Comparison of ENCODE assay signal across 9 cellular contexts in genomic region chr14:33948143-33948962, GRCh38. TPM values are rescaled to one million over a fixed set of nuclear protein-coding genes. Genes with fewer than 3 reads are reported as not detected.
DNase-seq lines count a peak whose midpoint lies in the region; ATAC-seq, FAIRE-seq and TF ChIP-seq lines count a peak whose summit lies in the region.
"Had no signal": no experiment of that assay in that cellular context is flagged by ENCODE, and none has a peak within 500 bp of the region (broad histone marks: within the 10 kb centered on the region; RNA-seq: fewer than 3 reads in every experiment).

No MANE protein-coding gene starts in this region.

- no peak for DNase-seq in CD4-positive, alpha-beta T cell
- no peak for DNase-seq in HCT116 (ENCODE audit: low read depth, low spot score)
- DNase-seq in mammary epithelial cell = no peak
- no peak for DNase-seq in EL
- DNase-seq in pancreas = no peak
- DNase-seq in cerebellum (ENCODE audit: low spot score) = no peak
- DNase-seq in DMS114 treated with DMSO at 0.1 percent for 48 hours (lab: John Stamatoyannopoulos, UW; ENCODE audit: unreplicated experiment) = no peak
- DNase-seq: stimulated activated CD4-positive, alpha-beta T cell treated with anti-CD3 and anti-CD28 coated beads, Interleukin-2, amount 100 ng/mL, for 48 hours had no signal

- H3K4me2 ChIP-seq in HCT116 (ENCODE audit: low read length) (peak overlapping the region; percentile 70; the same call in 1 of the 2 replicates), mammary epithelial cell (ENCODE audit: insufficient read depth, low read depth, low read length) (peak overlapping the region; percentile 98)

- no peak for FAIRE-seq in pancreas (lab: Jason Lieb, UNC)

- H3K4me3 ChIP-seq in HCT116 (replicated peaks in 1 of 2; ENCODE audit: low read depth in 1 of 2, low read length in 2 of 2) = no peak overlapping the region
- H3K4me3 ChIP-seq in mammary epithelial cell (replicated peaks in 1 of 3; ENCODE audit: insufficient read depth in 1 of 3, low read depth in 2 of 3, low read length in 3 of 3) = no peak overlapping the region
- peak overlapping the region; percentile 33 to 70 for H3K4me3 ChIP-seq in muscle layer of colon (ENCODE audit: low read depth in 1 of 2, low read length in 2 of 2)
- peak overlapping the region in 1 of 4 donors; percentile 77 for H3K4me3 ChIP-seq in pancreas

- dilution Hi-C loops in mammary epithelial cell (cut with HindIII; ENCODE audit: low sequenced_read_pairs) = loop anchor here (5.0 kb wide), 1 partner anchor 39 kb away; no protein-coding TSS in a partner anchor

- no peak overlapping the region for H3K27ac ChIP-seq in CD4-positive, alpha-beta T cell (ENCODE audit: low read depth, low read length)
- no peak overlapping the region for H3K27ac ChIP-seq in HCT116 (ENCODE audit: low read depth, low read length)
- no peak overlapping the region for H3K27ac ChIP-seq in mammary epithelial cell (ENCODE audit: insufficient read depth, low read depth, low read length)
- H3K27ac ChIP-seq in muscle layer of colon (ENCODE audit: low read depth, low read length) = no peak overlapping the region
- H3K27ac ChIP-seq in pancreas = no peak overlapping the region

- H3K4me3 Mint-ChIP-seq in CD4-positive, alpha-beta T cell = peak overlapping the region; percentile 36

- H3K36me3 ChIP-seq in HCT116 (ENCODE audit: control insufficient read depth in 1 of 2, insufficient read depth in 2 of 2, low read length in 2 of 2) (no peaks in the 10 kb centered on the region), mammary epithelial cell (ENCODE audit: insufficient read depth, low read length) (no peaks in the 10 kb centered on the region), muscle layer of colon (ENCODE audit: insufficient read depth, low read length) (no peaks in the 10 kb centered on the region), pancreas (no peaks in the 10 kb centered on the region)

- WGBS in mammary epithelial cell (ENCODE audit: low coverage, missing lambda C conversion rate) = 99% methylated on average over 4 of the region's 4 CpGs
- WGBS in pancreas, 2 donors = 53 to 60% methylated on average over 4 of the region's 4 CpGs

- no peak for TF ChIP-seq RAD21 in HCT116 (IDR thresholded peaks at IDR 0.05; ENCODE audit: low read depth)

- TF ChIP-seq CTCF in CD4-positive, alpha-beta T cell (IDR thresholded peaks at IDR 0.05) = no peak
- TF ChIP-seq CTCF in HCT116 (IDR thresholded peaks at IDR 0.05 in 2 of 3, conservative IDR thresholded peaks at IDR 0.05 in 1 of 3; ENCODE audit: borderline replicate concordance in 1 of 3, insufficient read depth in 1 of 3, low read depth in 2 of 3, low read length in 2 of 3) (no peak), mammary epithelial cell (conservative IDR thresholded peaks at IDR 0.05 in 1 of 2, IDR thresholded peaks at IDR 0.05 in 1 of 2; ENCODE audit: extremely low read depth in 1 of 2, insufficient read depth in 1 of 2, low read depth in 1 of 2, low read length in 2 of 2) (no peak), pancreas (IDR thresholded peaks at IDR 0.05) (no peak)

- H4K20me1 ChIP-seq in HCT116 (ENCODE audit: insufficient read depth) = no peaks in the 10 kb centered on the region
- H4K20me1 ChIP-seq in mammary epithelial cell (ENCODE audit: insufficient read depth, low read length) = no peaks in the 10 kb centered on the region

- BruUV-seq in HCT116 (replicated peaks; lab: Mats Ljungman, UMichigan) (no TSS peak), mammary epithelial cell (replicated peaks; lab: Mats Ljungman, UMichigan) (no TSS peak)

- no peak for TF ChIP-seq POLR2A in HCT116 (IDR thresholded peaks at IDR 0.05; ENCODE audit: borderline replicate concordance, extremely low read depth, insufficient read depth, insufficient read length)

- H3K9ac ChIP-seq in HCT116 (ENCODE audit: low read length) (no peak overlapping the region), mammary epithelial cell (ENCODE audit: insufficient read depth, low read length) (no peak overlapping the region), muscle layer of colon (ENCODE audit: low read length) (peak overlapping the region; percentile 4)

- H3K9me3 Mint-ChIP-seq in CD4-positive, alpha-beta T cell = no peaks in the 10 kb centered on the region

- H3K4me1 ChIP-seq in HCT116 (ENCODE audit: control insufficient read depth in 1 of 2, insufficient read depth in 2 of 2, low read length in 2 of 2) = peaks cover 10 to 32% of the 10 kb centered on the region in 2 experiments
- peaks cover 4% of the 10 kb centered on the region for H3K4me1 ChIP-seq in mammary epithelial cell (ENCODE audit: insufficient read depth, low read length)
- H3K4me1 ChIP-seq in muscle layer of colon (ENCODE audit: insufficient read depth, low read length) = peaks cover 32% of the 10 kb centered on the region
- peaks cover 3 to 23% (median 17%) of the 10 kb centered on the region in 3 donors for H3K4me1 ChIP-seq in pancreas

- no peaks in the 10 kb centered on the region for H3K9me3 ChIP-seq in CD4-positive, alpha-beta T cell (ENCODE audit: control insufficient read depth, low read length)
- H3K9me3 ChIP-seq in HCT116 (ENCODE audit: control insufficient read depth in 1 of 2, insufficient read depth in 1 of 2, low read depth in 1 of 2, low read length in 2 of 2) (no peaks in the 10 kb centered on the region), mammary epithelial cell (replicated peaks; ENCODE audit: insufficient read depth, low read length) (no peaks in the 10 kb centered on the region), muscle layer of colon (ENCODE audit: low read length) (no peaks in the 10 kb centered on the region), pancreas (no peaks in the 10 kb centered on the region)

- no peaks in the 10 kb centered on the region for H3K9me2 ChIP-seq in HCT116 (ENCODE audit: insufficient read depth)

- RAD21 ChIA-PET in HCT116 (lab: Charles Lee; ENCODE audit: low non-redundant PET in 1 of 2, low total read pairs in 2 of 2, uncharacterized antibody in 2 of 2, unreplicated experiment in 2 of 2) = no interaction called here

- no peaks in the 10 kb centered on the region for H3K36me3 Mint-ChIP-seq in CD4-positive, alpha-beta T cell (ENCODE audit: low read depth)

- CTCF ChIA-PET in CD4-positive, alpha-beta T cell (lab: Charles Lee) = no interaction called here
- CTCF ChIA-PET in HCT116 (lab: Charles Lee) (interaction anchor here (1.5 kb wide), 1 partner anchor 99 kb away, joined by 4 read pairs; no protein-coding TSS in a partner anchor), mammary epithelial cell (lab: Charles Lee; ENCODE audit: low non-redundant PET) (interaction anchor here (0.6 kb wide), 1 partner anchor 728 kb away, joined by 3 read pairs; no protein-coding TSS in a partner anchor)

- peaks cover 48% of the 10 kb centered on the region for H3K27me3 Mint-ChIP-seq in CD4-positive, alpha-beta T cell

- peaks cover 31% of the 10 kb centered on the region for H3K4me1 Mint-ChIP-seq in CD4-positive, alpha-beta T cell (ENCODE audit: low read depth)

- POLR2A ChIA-PET in CD4-positive, alpha-beta T cell (lab: Charles Lee) = interaction anchor here (0.8 kb wide), 1 partner anchor 11 kb away, joined by 3 read pairs; no protein-coding TSS in a partner anchor
- POLR2A ChIA-PET in HCT116 (lab: Charles Lee) = no interaction called here

- in situ Hi-C loops in mammary epithelial cell (cut with MboI; ENCODE audit: low sequenced_read_pairs in 2 of 2) = no loop called here

- ATAC-seq in CD4-positive, alpha-beta T cell (ENCODE audit: poor library complexity) = no peak
- no peak for ATAC-seq in HCT116
- no peak for ATAC-seq in pancreas

- H3K79me2 ChIP-seq in HCT116 (ENCODE audit: insufficient read depth, low read length) (peaks cover 8% of the 10 kb centered on the region; the same call in 1 of the 2 replicates), mammary epithelial cell (ENCODE audit: insufficient read depth, low read length) (peaks cover 38% of the 10 kb centered on the region)

- H3K27ac Mint-ChIP-seq in CD4-positive, alpha-beta T cell = no peak overlapping the region

- intact Hi-C loops in CD4-positive, alpha-beta T cell (cut with DNase I, micrococcal nuclease) = no loop called here
- intact Hi-C loops in HCT116 (cut with micrococcal nuclease) (no loop called here), mammary epithelial cell (cut with micrococcal nuclease) (no loop called here), pancreas (cut with DNase I) (no loop called here)

- no peak overlapping the region for H2AFZ ChIP-seq in HCT116 (ENCODE audit: low read depth, low read length, poor library complexity, severe bottlenecking)
- no peak overlapping the region for H2AFZ ChIP-seq in mammary epithelial cell (ENCODE audit: low read depth, low read length)

- peaks cover 28% of the 10 kb centered on the region for H3K27me3 ChIP-seq in CD4-positive, alpha-beta T cell (ENCODE audit: control insufficient read depth, insufficient read depth, low read length)
- H3K27me3 ChIP-seq in HCT116 (ENCODE audit: insufficient read depth, low read length) (no peaks in the 10 kb centered on the region), mammary epithelial cell (ENCODE audit: insufficient read depth, low read length) (no peaks in the 10 kb centered on the region), muscle layer of colon (ENCODE audit: control insufficient read depth in 1 of 2, insufficient read depth in 2 of 2, low read length in 2 of 2) (no peaks in the 10 kb centered on the region), pancreas (no peaks in the 10 kb centered on the region)

RNA-seq across cellular contexts. Expression of gene EGLN3, which starts 2.5 kb away (rescaled TPM):
- total RNA-seq in CD4-positive, alpha-beta T cell = 1 to 10 TPM; 1.1 to 1.3 TPM
- total RNA-seq in HCT116 (2021; ENCODE audit: unreplicated experiment) = 13.6 TPM
- 15.2 and 17.9 TPM in 2 replicates for polyA plus RNA-seq in HCT116 (2012)
- total RNA-seq in mammary epithelial cell = 1 to 10 TPM; 8.3 to 9.0 TPM
- 8.0 TPM for polyA plus RNA-seq in mammary epithelial cell
- polyA minus RNA-seq in mammary epithelial cell = 26.3 TPM
- 10 to 100 TPM in 1 of 6 donors, 1 to 10 TPM in 5; 2.7 to 14.5 (median 4.6) TPM for total RNA-seq in pancreas
- 1 to 10 TPM; 1.2 to 1.9 TPM for polyA plus RNA-seq in pancreas
- 9.2 TPM for total RNA-seq in cerebellum

Comparison
In these comparisons a context has a peak if more than half of its experiments do, and no peak if none do; other contexts are left out.
1. H3K4me3 ChIP-seq: peak in muscle layer of colon (2 of 2); none in HCT116 (0 of 2) and mammary epithelial cell (0 of 3).